Comparison of ENCODE assay signal across 8 cellular contexts in genomic region chr2:143205106-143205764, GRCh38.
DNase-seq lines count a peak whose midpoint lies in the region; ATAC-seq and TF ChIP-seq lines count a peak whose summit lies in the region.

No MANE protein-coding gene starts in this region.

- H3K9me3 Mint-ChIP-seq in CD4-positive, CD25-positive, alpha-beta regulatory T cell, result peaks cover 0 to 8% (median 0%) of the 10 kb centered on the region in 7 donors
- H3K9me3 Mint-ChIP-seq in central memory CD8-positive, alpha-beta T cell, result no peaks in the 10 kb centered on the region

- no peak overlapping the region for H2AFZ ChIP-seq in Loucy (ENCODE audit: low read length)

- no peak overlapping the region for H3K4me2 ChIP-seq in Loucy (ENCODE audit: low read depth, low read length, poor library complexity, severe bottlenecking)

- H3K27me3 ChIP-seq in CD4-positive, CD25-positive, alpha-beta regulatory T cell (ENCODE audit: control insufficient read depth, insufficient read depth, low read length), result no peaks in the 10 kb centered on the region
- no peaks in the 10 kb centered on the region for H3K27me3 ChIP-seq in Loucy (ENCODE audit: insufficient read depth, low read length, poor library complexity, severe bottlenecking)

- H3K27ac Mint-ChIP-seq in CD4-positive, CD25-positive, alpha-beta regulatory T cell, result peak overlapping the region; percentile 48 to 80 (median 77)
- peak overlapping the region; percentile 71 for H3K27ac Mint-ChIP-seq in central memory CD8-positive, alpha-beta T cell (ENCODE audit: low read depth)

- H3K36me3 ChIP-seq in CD4-positive, CD25-positive, alpha-beta regulatory T cell (ENCODE audit: control insufficient read depth, insufficient read depth, low read length), result peaks cover 52% of the 10 kb centered on the region
- H3K36me3 ChIP-seq in Loucy (ENCODE audit: insufficient read depth, low read length), result peaks cover 71% of the 10 kb centered on the region

- peaks cover 17% of the 10 kb centered on the region for H4K20me1 ChIP-seq in Loucy (ENCODE audit: insufficient read depth, low read length, poor library complexity, severe bottlenecking)

- TF ChIP-seq CTCF in Loucy (conservative IDR thresholded peaks at IDR 0.05; ENCODE audit: low read length), result peak; percentile 66

- H3K4me1 Mint-ChIP-seq in CD4-positive, CD25-positive, alpha-beta regulatory T cell, result peaks cover 49 to 67% (median 55%) of the 10 kb centered on the region in 4 donors
- H3K4me1 Mint-ChIP-seq in central memory CD8-positive, alpha-beta T cell, result peaks cover 60% of the 10 kb centered on the region

- H3K9me3 ChIP-seq in CD4-positive, CD25-positive, alpha-beta regulatory T cell (ENCODE audit: control insufficient read depth in 2 of 2, low read length in 2 of 2), result no peaks in the 10 kb centered on the region
- H3K9me3 ChIP-seq in Loucy (ENCODE audit: insufficient read depth, low read depth, low read length), result no peaks in the 10 kb centered on the region

- peaks cover 15% of the 10 kb centered on the region for H3K4me1 ChIP-seq in CD4-positive, CD25-positive, alpha-beta regulatory T cell (ENCODE audit: control insufficient read depth, insufficient read depth, low read length, poor library complexity, severe bottlenecking)
- H3K4me1 ChIP-seq in Loucy (ENCODE audit: insufficient read depth, low read length, poor library complexity, severe bottlenecking), result peaks cover 11% of the 10 kb centered on the region

- DNase-seq in CD4-positive, CD25-positive, alpha-beta regulatory T cell, result peak in 2 of 3 donors; percentile 58 to 73
- DNase-seq in central memory CD8-positive, alpha-beta T cell (ENCODE audit: low spot score in 2 of 2), result no peak
- DNase-seq in renal cortical epithelial cell (ENCODE audit: low read depth) (peak; percentile 41), Ammon's horn (ENCODE audit: low spot score) (no peak), SHP77 treated with DMSO at 0.1 percent for 48 hours (lab: John Stamatoyannopoulos, UW) (no peak)

- peaks cover 65% of the 10 kb centered on the region for H3K36me3 Mint-ChIP-seq in CD4-positive, CD25-positive, alpha-beta regulatory T cell
- H3K36me3 Mint-ChIP-seq in central memory CD8-positive, alpha-beta T cell (ENCODE audit: insufficient read depth), result peaks cover 24% of the 10 kb centered on the region

- H3K27me3 Mint-ChIP-seq in CD4-positive, CD25-positive, alpha-beta regulatory T cell, result no peaks in the 10 kb centered on the region
- no peaks in the 10 kb centered on the region for H3K27me3 Mint-ChIP-seq in central memory CD8-positive, alpha-beta T cell

- H3K9ac ChIP-seq in Loucy (ENCODE audit: low read depth, low read length, poor library complexity, severe bottlenecking), result no peak overlapping the region

- no peaks in the 10 kb centered on the region for H3K9me2 ChIP-seq in Loucy (replicated peaks; ENCODE audit: low read depth, low read length)

- peak overlapping the region; percentile 25 for H3K27ac ChIP-seq in CD4-positive, CD25-positive, alpha-beta regulatory T cell (ENCODE audit: insufficient read depth, low read length, poor library complexity, severe bottlenecking)

- H3K79me2 ChIP-seq in Loucy (ENCODE audit: insufficient read depth, low read length), result peaks cover 49% of the 10 kb centered on the region

- H3K4me3 ChIP-seq in CD4-positive, CD25-positive, alpha-beta regulatory T cell (ENCODE audit: low read depth, low read length), result peak overlapping the region; percentile 49
- no peak overlapping the region for H3K4me3 ChIP-seq in Loucy (ENCODE audit: low read length, poor library complexity, severe bottlenecking)

- H3K4me3 Mint-ChIP-seq in CD4-positive, CD25-positive, alpha-beta regulatory T cell, result peak overlapping the region in 2 of 4 donors; percentile 3 to 26
- peak overlapping the region; percentile 0 for H3K4me3 Mint-ChIP-seq in central memory CD8-positive, alpha-beta T cell

- peak; percentile 76 to 85 for ATAC-seq in CD4-positive, CD25-positive, alpha-beta regulatory T cell (ENCODE audit: low read depth in 2 of 2)
- peak; percentile 80 for ATAC-seq in GM18867 (IDR thresholded peaks at IDR 0.05; ENCODE audit: unreplicated experiment)
- peak; percentile 83 for ATAC-seq in central memory CD8-positive, alpha-beta T cell (replicated peaks; ENCODE audit: extremely low read depth, poor library complexity, severe bottlenecking)
- ATAC-seq in GM21786 (IDR thresholded peaks at IDR 0.05; ENCODE audit: unreplicated experiment), result no peak

- no peaks in the 10 kb centered on the region for H3F3A ChIP-seq in Loucy (ENCODE audit: low read depth)

Comparison
In these comparisons a context has a peak if more than half of its experiments do, and no peak if none do; other contexts are left out.
1. DNase-seq: peak in CD4-positive, CD25-positive, alpha-beta regulatory T cell (2 of 3) and renal cortical epithelial cell (single experiment); none in central memory CD8-positive, alpha-beta T cell (0 of 2), Ammon's horn (single experiment) and SHP77 treated with DMSO at 0.1 percent for 48 hours (single experiment).